In genomic region chr1:198903203-198903602, GRCh38 we compare ENCODE assay signal across 9 cellular contexts.
DNase-seq lines count a peak whose midpoint lies in the region; ATAC-seq lines count a peak whose summit lies in the region.
"Had no signal": no experiment of that assay in that cellular context is flagged by ENCODE, and none has a peak within 500 bp of the region (broad histone marks: within the 10 kb centered on the region; RNA-seq: fewer than 3 reads in every experiment).

No MANE protein-coding gene starts in this region.

- ATAC-seq in GM19463 (IDR thresholded peaks at IDR 0.05; ENCODE audit: unreplicated experiment) = no peak
- no peak for ATAC-seq in HG02973 (IDR thresholded peaks at IDR 0.05; ENCODE audit: unreplicated experiment)

- DNase-seq in Ammon's horn (ENCODE audit: low spot score) (peak; percentile 84), MG63 (peak; percentile 57), cerebellum (ENCODE audit: low spot score) (peak; percentile 8), foreskin melanocyte (no peak)
- DNase-seq in stimulated activated CD4-positive, alpha-beta T cell treated with anti-CD3 and anti-CD28 coated beads, Interleukin-4, amount 100 ng/mL, for 4 hours = no peak
- DNase-seq: thyroid gland had no signal

- peaks cover 4% of the 10 kb centered on the region for H3K4me1 ChIP-seq in mesodermal cell (ENCODE audit: control insufficient read depth, insufficient read depth, low read length, poor library complexity, severe bottlenecking)

- peaks cover 19% of the 10 kb centered on the region for H3K36me3 ChIP-seq in MG63
- H3K36me3 ChIP-seq in mesodermal cell (ENCODE audit: control insufficient read depth, insufficient read depth, low read length) = no peaks in the 10 kb centered on the region
- H3K36me3 ChIP-seq: thyroid gland had no signal

- peak overlapping the region; percentile 82 for H3K27ac ChIP-seq in mesodermal cell (ENCODE audit: low read depth, low read length, severe bottlenecking)
- H3K27ac ChIP-seq: thyroid gland had no signal

- WGBS in mesodermal cell (ENCODE audit: insufficient coverage in 2 of 2), 2 experiments = 52 to 79% methylated on average over 2 to 3 of the region's 3 CpGs

- H3K4me3 ChIP-seq in MG63 (peak overlapping the region; percentile 10; the same call in 1 of the 2 replicates), mesodermal cell (ENCODE audit: extremely low read depth, insufficient read depth, low read length, poor library complexity, severe bottlenecking) (no peak overlapping the region)
- H3K4me3 ChIP-seq: thyroid gland had no signal

- H3K27me3 ChIP-seq in MG63 = no peaks in the 10 kb centered on the region
- H3K27me3 ChIP-seq: thyroid gland had no signal

- H3K9me3 ChIP-seq in MG63 (no peaks in the 10 kb centered on the region), mesodermal cell (ENCODE audit: control insufficient read depth, low read length) (no peaks in the 10 kb centered on the region)
- H3K9me3 ChIP-seq: thyroid gland had no signal

Comparison
In these comparisons a context has a peak if more than half of its experiments do, and no peak if none do; other contexts are left out.
1. DNase-seq: peak in Ammon's horn (single experiment), MG63 (single experiment) and cerebellum (single experiment); none in foreskin melanocyte (single experiment) and stimulated activated CD4-positive, alpha-beta T cell treated with anti-CD3 and anti-CD28 coated beads, Interleukin-4, amount 100 ng/mL, for 4 hours (0 of 2).